ENCODE assay signal across 1 cellular context in genomic region chr19:4352701-4353121, GRCh38.
TF ChIP-seq lines count a peak whose summit lies in the region.

No MANE protein-coding gene starts in this region.

TF ChIP-seq in WTC11, 78 proteins besides CTCF, POLR2A, EP300 and RAD21 (continued from another document):
- no peak for TF ChIP-seq ARID4B (CRISPR knock-in tag; IDR thresholded peaks at IDR 0.05; ENCODE audit: borderline replicate concordance)
TF ChIP-seq in WTC11: peak in this region for 0.
